In genomic region chr2:66457545-66457944, GRCh38 we compare ENCODE assay signal across 1 cellular context.
TF ChIP-seq lines count a peak whose summit lies in the region.

No MANE protein-coding gene starts in this region.

TF ChIP-seq in IMR-90, 13 proteins besides CTCF, POLR2A, EP300 and RAD21 (continued from another document):
- TF ChIP-seq RCOR1 (IDR thresholded peaks at IDR 0.05; ENCODE audit: insufficient replicate concordance, low read length) (no peak), RFX5 (IDR thresholded peaks at IDR 0.05; ENCODE audit: low read depth, low read length) (no peak)
TF ChIP-seq in IMR-90: peak in this region for 0.
